Comparison of ENCODE assay signal across 1 cellular context in the genomic region with DNA sequence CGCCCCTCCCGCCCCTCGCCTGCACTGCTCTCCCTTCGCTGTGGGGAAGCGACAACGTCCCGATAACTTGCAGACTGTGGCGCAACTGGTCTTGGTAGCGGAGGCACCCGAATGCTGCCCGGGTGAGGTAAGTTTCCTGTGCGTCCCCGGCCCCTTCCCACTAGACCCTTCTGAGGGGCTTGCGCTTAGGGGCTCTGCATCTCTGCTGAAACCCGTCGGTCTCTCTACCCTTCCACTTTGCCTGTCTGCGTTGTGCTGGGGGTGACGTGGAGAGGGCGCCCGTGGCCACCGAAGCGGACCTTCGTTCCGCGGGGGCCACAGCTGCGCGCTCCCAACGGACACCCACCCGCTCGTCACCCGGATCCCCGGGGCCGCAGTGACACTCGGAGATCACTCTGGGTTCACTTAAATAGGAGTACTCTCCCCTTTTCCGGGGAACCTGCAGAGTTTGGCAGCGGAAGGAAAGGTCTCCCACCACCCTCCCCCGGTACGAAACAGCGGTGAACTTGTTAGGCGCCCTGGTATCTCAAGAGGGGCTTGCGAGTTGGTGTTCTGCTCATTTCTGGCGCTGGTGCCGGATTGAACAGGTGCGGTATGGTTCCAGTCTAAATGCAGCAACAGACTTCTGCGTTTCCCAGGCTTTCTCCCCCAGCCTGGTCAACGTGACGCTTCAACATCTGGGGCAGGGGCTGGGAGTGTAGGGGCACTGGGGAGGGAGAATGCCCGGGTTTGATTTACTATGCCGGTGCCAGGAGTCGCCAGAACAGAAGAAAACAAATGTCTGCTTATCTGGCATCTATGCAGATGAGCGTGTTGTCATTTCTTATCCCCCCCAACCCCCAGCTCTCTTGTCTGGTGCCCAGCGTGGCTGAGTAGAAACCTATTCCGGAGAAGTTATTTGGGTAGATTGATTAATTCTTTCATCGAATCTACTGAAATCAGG.
A peak's percentile ranks its signal among the peaks of the same experiment; 100 is the strongest.
TF ChIP-seq lines count a peak whose summit lies in the region.

No MANE protein-coding gene starts in this region.

TF ChIP-seq in K562, 482 proteins besides CTCF, POLR2A, EP300 and RAD21 (continued from another document and continues in another):
- 0 out of 2 replicates have a peak, but pooled peaks have one; percentile 26 for TF ChIP-seq SP1 (CRISPR knock-in tag; IDR thresholded peaks at IDR 0.05)
- no peak for TF ChIP-seq JUN (IDR thresholded peaks at IDR 0.05; ENCODE audit: borderline replicate concordance, low read depth, low read length)
- TF ChIP-seq JUN (CRISPR knock-in tag; IDR thresholded peaks at IDR 0.05; ENCODE audit: borderline replicate concordance), result no peak
- no peak for TF ChIP-seq CREB1 (IDR thresholded peaks at IDR 0.05)
- TF ChIP-seq CREB1 (CRISPR knock-in tag; IDR thresholded peaks at IDR 0.05), result peak; percentile 55; the same call in 1 of the 2 replicates
- no peak for TF ChIP-seq ZNF408 (CRISPR knock-in tag; IDR thresholded peaks at IDR 0.05; ENCODE audit: low read depth)
- peak; percentile 16; the same call in 1 of the 2 replicates for TF ChIP-seq EP400 (IDR thresholded peaks at IDR 0.05)
- TF ChIP-seq NFIC (IDR thresholded peaks at IDR 0.05), result no peak
- TF ChIP-seq POLR2B (IDR thresholded peaks at IDR 0.05; ENCODE audit: low read depth, partially characterized antibody), result no peak
- no peak for TF ChIP-seq ETS2 (tag; IDR thresholded peaks at IDR 0.05; ENCODE audit: borderline replicate concordance, poor library complexity, severe bottlenecking)
- TF ChIP-seq NCOA4 (IDR thresholded peaks at IDR 0.05; ENCODE audit: partially characterized antibody), result no peak
- no peak for TF ChIP-seq NCOR1 (IDR thresholded peaks at IDR 0.05)
- no peak for TF ChIP-seq ZNF212 (CRISPR knock-in tag; IDR thresholded peaks at IDR 0.05)
- no peak for TF ChIP-seq PRMT5 (CRISPR knock-in tag; IDR thresholded peaks at IDR 0.05)
- no peak for TF ChIP-seq RBM14 (IDR thresholded peaks at IDR 0.05; ENCODE audit: borderline replicate concordance, insufficient read depth, low read depth, low read length)
- TF ChIP-seq, protein P1, sequence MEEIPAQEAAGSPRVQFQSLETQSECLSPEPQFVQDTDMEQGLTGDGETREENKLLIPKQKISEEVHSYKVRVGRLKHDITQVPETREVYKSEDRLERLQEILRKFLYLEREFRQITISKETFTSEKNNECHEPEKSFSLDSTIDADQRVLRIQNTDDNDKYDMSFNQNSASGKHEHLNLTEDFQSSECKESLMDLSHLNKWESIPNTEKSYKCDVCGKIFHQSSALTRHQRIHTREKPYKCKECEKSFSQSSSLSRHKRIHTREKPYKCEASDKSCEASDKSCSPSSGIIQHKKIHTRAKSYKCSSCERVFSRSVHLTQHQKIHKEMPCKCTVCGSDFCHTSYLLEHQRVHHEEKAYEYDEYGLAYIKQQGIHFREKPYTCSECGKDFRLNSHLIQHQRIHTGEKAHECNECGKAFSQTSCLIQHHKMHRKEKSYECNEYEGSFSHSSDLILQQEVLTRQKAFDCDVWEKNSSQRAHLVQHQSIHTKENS (CRISPR knock-in tag; IDR thresholded peaks at IDR 0.05), result no peak
- TF ChIP-seq HDAC3 (IDR thresholded peaks at IDR 0.05; ENCODE audit: borderline replicate concordance, partially characterized antibody), result no peak
- TF ChIP-seq, protein P2, sequence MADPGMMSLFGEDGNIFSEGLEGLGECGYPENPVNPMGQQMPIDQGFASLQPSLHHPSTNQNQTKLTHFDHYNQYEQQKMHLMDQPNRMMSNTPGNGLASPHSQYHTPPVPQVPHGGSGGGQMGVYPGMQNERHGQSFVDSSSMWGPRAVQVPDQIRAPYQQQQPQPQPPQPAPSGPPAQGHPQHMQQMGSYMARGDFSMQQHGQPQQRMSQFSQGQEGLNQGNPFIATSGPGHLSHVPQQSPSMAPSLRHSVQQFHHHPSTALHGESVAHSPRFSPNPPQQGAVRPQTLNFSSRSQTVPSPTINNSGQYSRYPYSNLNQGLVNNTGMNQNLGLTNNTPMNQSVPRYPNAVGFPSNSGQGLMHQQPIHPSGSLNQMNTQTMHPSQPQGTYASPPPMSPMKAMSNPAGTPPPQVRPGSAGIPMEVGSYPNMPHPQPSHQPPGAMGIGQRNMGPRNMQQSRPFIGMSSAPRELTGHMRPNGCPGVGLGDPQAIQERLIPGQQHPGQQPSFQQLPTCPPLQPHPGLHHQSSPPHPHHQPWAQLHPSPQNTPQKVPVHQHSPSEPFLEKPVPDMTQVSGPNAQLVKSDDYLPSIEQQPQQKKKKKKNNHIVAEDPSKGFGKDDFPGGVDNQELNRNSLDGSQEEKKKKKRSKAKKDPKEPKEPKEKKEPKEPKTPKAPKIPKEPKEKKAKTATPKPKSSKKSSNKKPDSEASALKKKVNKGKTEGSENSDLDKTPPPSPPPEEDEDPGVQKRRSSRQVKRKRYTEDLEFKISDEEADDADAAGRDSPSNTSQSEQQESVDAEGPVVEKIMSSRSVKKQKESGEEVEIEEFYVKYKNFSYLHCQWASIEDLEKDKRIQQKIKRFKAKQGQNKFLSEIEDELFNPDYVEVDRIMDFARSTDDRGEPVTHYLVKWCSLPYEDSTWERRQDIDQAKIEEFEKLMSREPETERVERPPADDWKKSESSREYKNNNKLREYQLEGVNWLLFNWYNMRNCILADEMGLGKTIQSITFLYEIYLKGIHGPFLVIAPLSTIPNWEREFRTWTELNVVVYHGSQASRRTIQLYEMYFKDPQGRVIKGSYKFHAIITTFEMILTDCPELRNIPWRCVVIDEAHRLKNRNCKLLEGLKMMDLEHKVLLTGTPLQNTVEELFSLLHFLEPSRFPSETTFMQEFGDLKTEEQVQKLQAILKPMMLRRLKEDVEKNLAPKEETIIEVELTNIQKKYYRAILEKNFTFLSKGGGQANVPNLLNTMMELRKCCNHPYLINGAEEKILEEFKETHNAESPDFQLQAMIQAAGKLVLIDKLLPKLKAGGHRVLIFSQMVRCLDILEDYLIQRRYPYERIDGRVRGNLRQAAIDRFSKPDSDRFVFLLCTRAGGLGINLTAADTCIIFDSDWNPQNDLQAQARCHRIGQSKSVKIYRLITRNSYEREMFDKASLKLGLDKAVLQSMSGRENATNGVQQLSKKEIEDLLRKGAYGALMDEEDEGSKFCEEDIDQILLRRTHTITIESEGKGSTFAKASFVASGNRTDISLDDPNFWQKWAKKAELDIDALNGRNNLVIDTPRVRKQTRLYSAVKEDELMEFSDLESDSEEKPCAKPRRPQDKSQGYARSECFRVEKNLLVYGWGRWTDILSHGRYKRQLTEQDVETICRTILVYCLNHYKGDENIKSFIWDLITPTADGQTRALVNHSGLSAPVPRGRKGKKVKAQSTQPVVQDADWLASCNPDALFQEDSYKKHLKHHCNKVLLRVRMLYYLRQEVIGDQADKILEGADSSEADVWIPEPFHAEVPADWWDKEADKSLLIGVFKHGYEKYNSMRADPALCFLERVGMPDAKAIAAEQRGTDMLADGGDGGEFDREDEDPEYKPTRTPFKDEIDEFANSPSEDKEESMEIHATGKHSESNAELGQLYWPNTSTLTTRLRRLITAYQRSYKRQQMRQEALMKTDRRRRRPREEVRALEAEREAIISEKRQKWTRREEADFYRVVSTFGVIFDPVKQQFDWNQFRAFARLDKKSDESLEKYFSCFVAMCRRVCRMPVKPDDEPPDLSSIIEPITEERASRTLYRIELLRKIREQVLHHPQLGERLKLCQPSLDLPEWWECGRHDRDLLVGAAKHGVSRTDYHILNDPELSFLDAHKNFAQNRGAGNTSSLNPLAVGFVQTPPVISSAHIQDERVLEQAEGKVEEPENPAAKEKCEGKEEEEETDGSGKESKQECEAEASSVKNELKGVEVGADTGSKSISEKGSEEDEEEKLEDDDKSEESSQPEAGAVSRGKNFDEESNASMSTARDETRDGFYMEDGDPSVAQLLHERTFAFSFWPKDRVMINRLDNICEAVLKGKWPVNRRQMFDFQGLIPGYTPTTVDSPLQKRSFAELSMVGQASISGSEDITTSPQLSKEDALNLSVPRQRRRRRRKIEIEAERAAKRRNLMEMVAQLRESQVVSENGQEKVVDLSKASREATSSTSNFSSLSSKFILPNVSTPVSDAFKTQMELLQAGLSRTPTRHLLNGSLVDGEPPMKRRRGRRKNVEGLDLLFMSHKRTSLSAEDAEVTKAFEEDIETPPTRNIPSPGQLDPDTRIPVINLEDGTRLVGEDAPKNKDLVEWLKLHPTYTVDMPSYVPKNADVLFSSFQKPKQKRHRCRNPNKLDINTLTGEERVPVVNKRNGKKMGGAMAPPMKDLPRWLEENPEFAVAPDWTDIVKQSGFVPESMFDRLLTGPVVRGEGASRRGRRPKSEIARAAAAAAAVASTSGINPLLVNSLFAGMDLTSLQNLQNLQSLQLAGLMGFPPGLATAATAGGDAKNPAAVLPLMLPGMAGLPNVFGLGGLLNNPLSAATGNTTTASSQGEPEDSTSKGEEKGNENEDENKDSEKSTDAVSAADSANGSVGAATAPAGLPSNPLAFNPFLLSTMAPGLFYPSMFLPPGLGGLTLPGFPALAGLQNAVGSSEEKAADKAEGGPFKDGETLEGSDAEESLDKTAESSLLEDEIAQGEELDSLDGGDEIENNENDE (IDR thresholded peaks at IDR 0.05; ENCODE audit: low read depth, low read length), result no peak
- TF ChIP-seq PRPF4 (IDR thresholded peaks at IDR 0.05; ENCODE audit: insufficient read depth, low read depth, low read length, poor library complexity, severe bottlenecking), result no peak
- TF ChIP-seq, protein P3, sequence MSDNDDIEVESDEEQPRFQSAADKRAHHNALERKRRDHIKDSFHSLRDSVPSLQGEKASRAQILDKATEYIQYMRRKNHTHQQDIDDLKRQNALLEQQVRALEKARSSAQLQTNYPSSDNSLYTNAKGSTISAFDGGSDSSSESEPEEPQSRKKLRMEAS (CRISPR knock-in tag; IDR thresholded peaks at IDR 0.05), result no peak
- no peak for TF ChIP-seq ZNF436 (CRISPR knock-in tag; IDR thresholded peaks at IDR 0.05)
- no peak for TF ChIP-seq SMARCC2 (IDR thresholded peaks at IDR 0.05; ENCODE audit: low read depth)
- TF ChIP-seq ETV5 (CRISPR knock-in tag; IDR thresholded peaks at IDR 0.05; ENCODE audit: low read depth), result 0 out of 2 replicates have a peak, but pooled peaks have one; percentile 27
- no peak for TF ChIP-seq MEF2D (tag; conservative IDR thresholded peaks at IDR 0.05; ENCODE audit: low read depth)
- TF ChIP-seq, protein P4, sequence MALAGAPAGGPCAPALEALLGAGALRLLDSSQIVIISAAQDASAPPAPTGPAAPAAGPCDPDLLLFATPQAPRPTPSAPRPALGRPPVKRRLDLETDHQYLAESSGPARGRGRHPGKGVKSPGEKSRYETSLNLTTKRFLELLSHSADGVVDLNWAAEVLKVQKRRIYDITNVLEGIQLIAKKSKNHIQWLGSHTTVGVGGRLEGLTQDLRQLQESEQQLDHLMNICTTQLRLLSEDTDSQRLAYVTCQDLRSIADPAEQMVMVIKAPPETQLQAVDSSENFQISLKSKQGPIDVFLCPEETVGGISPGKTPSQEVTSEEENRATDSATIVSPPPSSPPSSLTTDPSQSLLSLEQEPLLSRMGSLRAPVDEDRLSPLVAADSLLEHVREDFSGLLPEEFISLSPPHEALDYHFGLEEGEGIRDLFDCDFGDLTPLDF (CRISPR knock-in tag; IDR thresholded peaks at IDR 0.05), result no peak
- TF ChIP-seq PTTG1 (tag; IDR thresholded peaks at IDR 0.05; ENCODE audit: low read depth), result no peak
- no peak for TF ChIP-seq SIX5 (IDR thresholded peaks at IDR 0.05; ENCODE audit: borderline replicate concordance in 1 of 2, insufficient read depth in 1 of 2, low read depth in 1 of 2, low read length in 2 of 2)
- TF ChIP-seq, protein P5, sequence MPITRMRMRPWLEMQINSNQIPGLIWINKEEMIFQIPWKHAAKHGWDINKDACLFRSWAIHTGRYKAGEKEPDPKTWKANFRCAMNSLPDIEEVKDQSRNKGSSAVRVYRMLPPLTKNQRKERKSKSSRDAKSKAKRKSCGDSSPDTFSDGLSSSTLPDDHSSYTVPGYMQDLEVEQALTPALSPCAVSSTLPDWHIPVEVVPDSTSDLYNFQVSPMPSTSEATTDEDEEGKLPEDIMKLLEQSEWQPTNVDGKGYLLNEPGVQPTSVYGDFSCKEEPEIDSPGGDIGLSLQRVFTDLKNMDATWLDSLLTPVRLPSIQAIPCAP (CRISPR knock-in tag; IDR thresholded peaks at IDR 0.05; ENCODE audit: borderline replicate concordance), result no peak
- TF ChIP-seq CTBP1 (IDR thresholded peaks at IDR 0.05; ENCODE audit: borderline replicate concordance), result no peak; the same call in 1 of the 2 replicates
- TF ChIP-seq, protein P6, sequence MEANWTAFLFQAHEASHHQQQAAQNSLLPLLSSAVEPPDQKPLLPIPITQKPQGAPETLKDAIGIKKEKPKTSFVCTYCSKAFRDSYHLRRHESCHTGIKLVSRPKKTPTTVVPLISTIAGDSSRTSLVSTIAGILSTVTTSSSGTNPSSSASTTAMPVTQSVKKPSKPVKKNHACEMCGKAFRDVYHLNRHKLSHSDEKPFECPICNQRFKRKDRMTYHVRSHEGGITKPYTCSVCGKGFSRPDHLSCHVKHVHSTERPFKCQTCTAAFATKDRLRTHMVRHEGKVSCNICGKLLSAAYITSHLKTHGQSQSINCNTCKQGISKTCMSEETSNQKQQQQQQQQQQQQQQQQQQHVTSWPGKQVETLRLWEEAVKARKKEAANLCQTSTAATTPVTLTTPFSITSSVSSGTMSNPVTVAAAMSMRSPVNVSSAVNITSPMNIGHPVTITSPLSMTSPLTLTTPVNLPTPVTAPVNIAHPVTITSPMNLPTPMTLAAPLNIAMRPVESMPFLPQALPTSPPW (CRISPR knock-in tag; IDR thresholded peaks at IDR 0.05), result peak; percentile 13; the same call in 1 of the 2 replicates
- TF ChIP-seq NR1H2 (CRISPR knock-in tag; IDR thresholded peaks at IDR 0.05), result no peak
- TF ChIP-seq, protein P7, sequence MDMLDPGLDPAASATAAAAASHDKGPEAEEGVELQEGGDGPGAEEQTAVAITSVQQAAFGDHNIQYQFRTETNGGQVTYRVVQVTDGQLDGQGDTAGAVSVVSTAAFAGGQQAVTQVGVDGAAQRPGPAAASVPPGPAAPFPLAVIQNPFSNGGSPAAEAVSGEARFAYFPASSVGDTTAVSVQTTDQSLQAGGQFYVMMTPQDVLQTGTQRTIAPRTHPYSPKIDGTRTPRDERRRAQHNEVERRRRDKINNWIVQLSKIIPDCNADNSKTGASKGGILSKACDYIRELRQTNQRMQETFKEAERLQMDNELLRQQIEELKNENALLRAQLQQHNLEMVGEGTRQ (CRISPR knock-in tag; IDR thresholded peaks at IDR 0.05), result no peak
- TF ChIP-seq, protein P8, sequence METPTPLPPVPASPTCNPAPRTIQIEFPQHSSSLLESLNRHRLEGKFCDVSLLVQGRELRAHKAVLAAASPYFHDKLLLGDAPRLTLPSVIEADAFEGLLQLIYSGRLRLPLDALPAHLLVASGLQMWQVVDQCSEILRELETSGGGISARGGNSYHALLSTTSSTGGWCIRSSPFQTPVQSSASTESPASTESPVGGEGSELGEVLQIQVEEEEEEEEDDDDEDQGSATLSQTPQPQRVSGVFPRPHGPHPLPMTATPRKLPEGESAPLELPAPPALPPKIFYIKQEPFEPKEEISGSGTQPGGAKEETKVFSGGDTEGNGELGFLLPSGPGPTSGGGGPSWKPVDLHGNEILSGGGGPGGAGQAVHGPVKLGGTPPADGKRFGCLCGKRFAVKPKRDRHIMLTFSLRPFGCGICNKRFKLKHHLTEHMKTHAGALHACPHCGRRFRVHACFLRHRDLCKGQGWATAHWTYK (CRISPR knock-in tag; IDR thresholded peaks at IDR 0.05), result no peak
- no peak for TF ChIP-seq BCL6 (CRISPR knock-in tag; IDR thresholded peaks at IDR 0.05)
- TF ChIP-seq E2F3 (CRISPR knock-in tag; IDR thresholded peaks at IDR 0.05), result no peak
- no peak for TF ChIP-seq SP2 (IDR thresholded peaks at IDR 0.05; ENCODE audit: extremely low read depth, low read depth, low read length, poor library complexity, severe bottlenecking)
- TF ChIP-seq, protein P9, sequence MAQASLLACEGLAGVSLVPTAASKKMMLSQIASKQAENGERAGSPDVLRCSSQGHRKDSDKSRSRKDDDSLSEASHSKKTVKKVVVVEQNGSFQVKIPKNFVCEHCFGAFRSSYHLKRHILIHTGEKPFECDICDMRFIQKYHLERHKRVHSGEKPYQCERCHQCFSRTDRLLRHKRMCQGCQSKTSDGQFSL (CRISPR knock-in tag; IDR thresholded peaks at IDR 0.05), result 0 out of 2 replicates have a peak, but pooled peaks have one; percentile 26
- TF ChIP-seq, protein P9 (tag; IDR thresholded peaks at IDR 0.05), result no peak
